Comparison of ENCODE assay signal across 28 cellular contexts in genomic region chr15:101113114-101114005, GRCh38.
DNase-seq lines count a peak whose midpoint lies in the region; ATAC-seq and TF ChIP-seq lines count a peak whose summit lies in the region.
"Had no signal": no experiment of that assay in that cellular context is flagged by ENCODE, and none has a peak within 500 bp of the region (broad histone marks: within the 10 kb centered on the region; RNA-seq: fewer than 3 reads in every experiment).

No MANE protein-coding gene starts in this region.

- H3K4me3 Mint-ChIP-seq in nephron = no peak overlapping the region
- H3K4me3 Mint-ChIP-seq in stimulated activated naive CD8-positive, alpha-beta T cell treated with anti-CD3 and anti-CD28 coated beads, Interleukin-15, amount 100 ng/mL, for 72 hours = no peak overlapping the region
- H3K4me3 Mint-ChIP-seq: activated CD4-positive, alpha-beta T cell treated with anti-CD3 and anti-CD28 coated beads, Interleukin-2, amount 10 ng/mL, durations not matched to agents 24 days and 14 days; activated naive CD4-positive, alpha-beta T cell treated with anti-CD3 and anti-CD28 coated beads, Interleukin-2, amount 50 U/mL, for 24 hours; immature natural killer cell had no signal

- H3K9me3 ChIP-seq in NT2/D1 (ENCODE audit: insufficient read depth, low read length) = no peaks in the 10 kb centered on the region
- H3K9me3 ChIP-seq in breast epithelium = no peaks in the 10 kb centered on the region
- H3K9me3 ChIP-seq: psoas muscle, sigmoid colon, tibial nerve had no signal

- no peaks in the 10 kb centered on the region for H3K36me3 Mint-ChIP-seq in nephron (ENCODE audit: low read depth)
- H3K36me3 Mint-ChIP-seq: activated naive CD4-positive, alpha-beta T cell treated with anti-CD3 and anti-CD28 coated beads, Interleukin-2, amount 50 U/mL, for 24 hours; immature natural killer cell had no signal

- H3K4me1 ChIP-seq in NT2/D1 (ENCODE audit: insufficient read depth, insufficient read length) (peaks cover 18% of the 10 kb centered on the region), breast epithelium (peaks cover 6 to 8% of the 10 kb centered on the region in 2 donors)
- H3K4me1 ChIP-seq: psoas muscle had no signal

- peak overlapping the region; percentile 97 to 100 (median 99) for H3K27ac Mint-ChIP-seq in nephron
- H3K27ac Mint-ChIP-seq in stimulated activated naive CD8-positive, alpha-beta T cell treated with anti-CD3 and anti-CD28 coated beads, Interleukin-15, amount 100 ng/mL, for 72 hours = no peak overlapping the region
- H3K27ac Mint-ChIP-seq: activated CD4-positive, alpha-beta T cell treated with anti-CD3 and anti-CD28 coated beads, Interleukin-2, amount 10 ng/mL, durations not matched to agents 24 days and 14 days; activated naive CD4-positive, alpha-beta T cell treated with anti-CD3 and anti-CD28 coated beads, Interleukin-2, amount 50 U/mL, for 24 hours; immature natural killer cell had no signal

- no peaks in the 10 kb centered on the region for H3K9me3 Mint-ChIP-seq in nephron
- H3K9me3 Mint-ChIP-seq in stimulated activated naive CD8-positive, alpha-beta T cell treated with anti-CD3 and anti-CD28 coated beads, Interleukin-15, amount 100 ng/mL, for 72 hours = no peaks in the 10 kb centered on the region
- H3K9me3 Mint-ChIP-seq: activated CD4-positive, alpha-beta T cell treated with anti-CD3 and anti-CD28 coated beads, Interleukin-2, amount 10 ng/mL, durations not matched to agents 24 days and 14 days; activated naive CD4-positive, alpha-beta T cell treated with anti-CD3 and anti-CD28 coated beads, Interleukin-2, amount 50 U/mL, for 24 hours; immature natural killer cell had no signal

- H3K9ac ChIP-seq in NT2/D1 (ENCODE audit: insufficient read length, low read depth) = peak overlapping the region; percentile 34

- H3K4me1 Mint-ChIP-seq in nephron = peaks cover 58% of the 10 kb centered on the region
- peaks cover 18% of the 10 kb centered on the region for H3K4me1 Mint-ChIP-seq in stimulated activated naive CD8-positive, alpha-beta T cell treated with anti-CD3 and anti-CD28 coated beads, Interleukin-15, amount 100 ng/mL, for 72 hours
- H3K4me1 Mint-ChIP-seq: activated naive CD4-positive, alpha-beta T cell treated with anti-CD3 and anti-CD28 coated beads, Interleukin-2, amount 50 U/mL, for 24 hours had no signal

- TF ChIP-seq POLR2A in breast epithelium (IDR thresholded peaks at IDR 0.05) = no peak

- peak; percentile 52 for DNase-seq in GF-D8 (lab: John Stamatoyannopoulos, UW)
- no peak for DNase-seq in NT2/D1 (ENCODE audit: low read depth, low spot score)
- no peak for DNase-seq in breast epithelium (ENCODE audit: low spot score in 2 of 2)
- DNase-seq in NCI-H2029 treated with DMSO at 0.1 percent for 48 hours (lab: John Stamatoyannopoulos, UW) = no peak
- DNase-seq in stimulated activated naive CD8-positive, alpha-beta T cell treated with anti-CD3 and anti-CD28 coated beads, Interleukin-15, amount 100 ng/mL, for 72 hours = no peak
- no peak for DNase-seq in T1000 (lab: John Stamatoyannopoulos, UW)
- no peak for DNase-seq in activated CD4-positive, alpha-beta T cell treated with anti-CD3 and anti-CD28 coated beads for 1 hour
- DNase-seq: activated CD4-positive, alpha-beta T cell treated with anti-CD3 and anti-CD28 coated beads, Interleukin-2, amount 10 ng/mL, durations not matched to agents 24 days and 14 days; activated CD8-positive, alpha-beta memory T cell treated with anti-CD3 and anti-CD28 coated beads for 24 hours; AML-193; amniotic stem cell; brain microvascular endothelial cell; DMS 273 treated with DMSO at 0.1 percent for 48 hours; EL; immature natural killer cell; mesendoderm; NCI-H1105 treated with DMSO at 0.1 percent for 48 hours; NCI-H187 treated with DMSO at 0.1 percent for 48 hours; NCI-H524 treated with DMSO at 0.1 percent for 48 hours; PC-3; psoas muscle; SHP77; sigmoid colon; stimulated activated CD4-positive, alpha-beta T cell treated with anti-CD3 and anti-CD28 coated beads, Interleukin-4, amount 100 ng/mL, for 24 hours; WERI-Rb-1 had no signal

- H3K36me3 ChIP-seq in NT2/D1 (ENCODE audit: insufficient read depth, insufficient read length, low read length) (no peaks in the 10 kb centered on the region), breast epithelium (no peaks in the 10 kb centered on the region)
- H3K36me3 ChIP-seq: brain microvascular endothelial cell, sigmoid colon, WERI-Rb-1 had no signal

- no peak for TF ChIP-seq CTCF in breast epithelium (IDR thresholded peaks at IDR 0.05)
- TF ChIP-seq CTCF in nephron (IDR thresholded peaks at IDR 0.05; ENCODE audit: unreplicated experiment in 3 of 3) = no peak

- no peak for ATAC-seq in stimulated activated naive CD8-positive, alpha-beta T cell treated with anti-CD3 and anti-CD28 coated beads, Interleukin-15, amount 100 ng/mL, for 72 hours
- ATAC-seq: PC-3, psoas muscle had no signal

- H3K27ac ChIP-seq in breast epithelium = peak overlapping the region; percentile 54 to 59
- H3K27ac ChIP-seq: brain microvascular endothelial cell, psoas muscle, sigmoid colon, tibial nerve, WERI-Rb-1 had no signal

- H3K27me3 ChIP-seq in NT2/D1 (ENCODE audit: insufficient read depth, insufficient read length) (no peaks in the 10 kb centered on the region), breast epithelium (no peaks in the 10 kb centered on the region)
- H3K27me3 ChIP-seq: brain microvascular endothelial cell, sigmoid colon, tibial nerve had no signal

- intact Hi-C loops in breast epithelium (cut with DNase I; ENCODE audit: low total_unique reads) = no loop called here

- H3K27me3 Mint-ChIP-seq in nephron (ENCODE audit: low read depth) = no peaks in the 10 kb centered on the region
- no peaks in the 10 kb centered on the region for H3K27me3 Mint-ChIP-seq in stimulated activated naive CD8-positive, alpha-beta T cell treated with anti-CD3 and anti-CD28 coated beads, Interleukin-15, amount 100 ng/mL, for 72 hours
- H3K27me3 Mint-ChIP-seq: activated CD4-positive, alpha-beta T cell treated with anti-CD3 and anti-CD28 coated beads, Interleukin-2, amount 10 ng/mL, durations not matched to agents 24 days and 14 days; activated naive CD4-positive, alpha-beta T cell treated with anti-CD3 and anti-CD28 coated beads, Interleukin-2, amount 50 U/mL, for 24 hours had no signal

- H3K4me3 ChIP-seq in NT2/D1 (ENCODE audit: insufficient read length, low read depth) (no peak overlapping the region), breast epithelium (no peak overlapping the region)
- H3K4me3 ChIP-seq: psoas muscle, sigmoid colon, tibial nerve had no signal

Comparison
In these comparisons a context has a peak if more than half of its experiments do, and no peak if none do; other contexts are left out.
1. H3K27ac Mint-ChIP-seq: peak in nephron (3 of 3); none in stimulated activated naive CD8-positive, alpha-beta T cell treated with anti-CD3 and anti-CD28 coated beads, Interleukin-15, amount 100 ng/mL, for 72 hours (0 of 2).